Comparison of ENCODE assay signal across 10 cellular contexts in genomic region chr17:5832886-5833285, GRCh38.
DNase-seq lines count a peak whose midpoint lies in the region; ATAC-seq, FAIRE-seq and TF ChIP-seq lines count a peak whose summit lies in the region.
"Had no signal": no experiment of that assay in that cellular context is flagged by ENCODE, and none has a peak within 500 bp of the region (broad histone marks: within the 10 kb centered on the region; RNA-seq: fewer than 3 reads in every experiment).

No MANE protein-coding gene starts in this region.

- H3K27me3 Mint-ChIP-seq in CD4-positive, alpha-beta T cell = no peaks in the 10 kb centered on the region
- H3K27me3 Mint-ChIP-seq in WTC11 (ENCODE audit: low read depth) = no peaks in the 10 kb centered on the region; the same call in 1 of the 2 replicates
- peaks cover 11% of the 10 kb centered on the region for H3K27me3 Mint-ChIP-seq in activated naive CD8-positive, alpha-beta T cell treated with anti-CD3 and anti-CD28 coated beads for 36 hours

- no peak overlapping the region for H2BK15ac ChIP-seq in IMR-90 (ENCODE audit: low read depth, low read length)

- no peak overlapping the region for H3K18ac ChIP-seq in IMR-90 (ENCODE audit: low read depth, low read length)

- no peak for TF ChIP-seq POLR2A in IMR-90 (IDR thresholded peaks at IDR 0.05; ENCODE audit: low read depth, low read length)

- peak overlapping the region; percentile 47 for H3K27ac Mint-ChIP-seq in CD4-positive, alpha-beta T cell
- peak overlapping the region; percentile 98 for H3K27ac Mint-ChIP-seq in WTC11
- no peak overlapping the region for H3K27ac Mint-ChIP-seq in activated naive CD8-positive, alpha-beta T cell treated with anti-CD3 and anti-CD28 coated beads for 36 hours

- no peaks in the 10 kb centered on the region for H3K27me3 ChIP-seq in CD4-positive, alpha-beta T cell (ENCODE audit: control insufficient read depth, insufficient read depth, low read length)
- no peaks in the 10 kb centered on the region for H3K27me3 ChIP-seq in IMR-90 (ENCODE audit: control insufficient read depth, insufficient read depth, low read length)

- dilution Hi-C loops in IMR-90 (cut with HindIII; ENCODE audit: low sequenced_read_pairs, unreplicated experiment) = no loop called here

- no peak for TF ChIP-seq RAD21 in IMR-90 (IDR thresholded peaks at IDR 0.05; ENCODE audit: low read length)

- no peak overlapping the region; the same call in 1 of the 2 replicates for H3K4me2 ChIP-seq in IMR-90 (ENCODE audit: low read depth, low read length)

- no peak for DNase-seq in CD4-positive, alpha-beta T cell
- DNase-seq in IMR-90 (peak; percentile 83), WTC11 (ENCODE audit: low spot score) (no peak), GM03348 (ENCODE audit: low spot score) (no peak), Right ventricle myocardium superior (no peak)
- DNase-seq in activated CD8-positive, alpha-beta memory T cell treated with anti-CD3 and anti-CD28 coated beads, Interleukin-2, amount 50 U/mL, for 48 hours = no peak
- no peak for DNase-seq in activated naive CD8-positive, alpha-beta T cell treated with anti-CD3 and anti-CD28 coated beads for 36 hours
- DNase-seq: activated CD8-positive, alpha-beta memory T cell treated with anti-CD3 and anti-CD28 coated beads, Interleukin-2, amount 50 U/mL, for 4 hours had no signal

- no peak overlapping the region for H3K27ac ChIP-seq in CD4-positive, alpha-beta T cell (ENCODE audit: low read depth, low read length)
- H3K27ac ChIP-seq in IMR-90 (ENCODE audit: insufficient read depth, low read length) = no peak overlapping the region

- no peak overlapping the region for H2BK20ac ChIP-seq in IMR-90 (ENCODE audit: low read depth, low read length)

- no peak overlapping the region for H3K4me3 Mint-ChIP-seq in CD4-positive, alpha-beta T cell
- peak overlapping the region; percentile 32 for H3K4me3 Mint-ChIP-seq in WTC11
- H3K4me3 Mint-ChIP-seq in activated naive CD8-positive, alpha-beta T cell treated with anti-CD3 and anti-CD28 coated beads for 36 hours = no peak overlapping the region

- H4K20me1 ChIP-seq in IMR-90 (ENCODE audit: insufficient read depth, low read length) = no peaks in the 10 kb centered on the region

- peak; percentile 43 for FAIRE-seq in islet of Langerhans (lab: Jason Lieb, UNC)

- no peaks in the 10 kb centered on the region for H3K9me3 ChIP-seq in CD4-positive, alpha-beta T cell (ENCODE audit: control insufficient read depth, low read length)
- no peaks in the 10 kb centered on the region for H3K9me3 ChIP-seq in IMR-90 (ENCODE audit: control insufficient read depth, insufficient read depth, low read length)

- no peaks in the 10 kb centered on the region for H3K9me3 Mint-ChIP-seq in CD4-positive, alpha-beta T cell
- peaks cover 15% of the 10 kb centered on the region for H3K9me3 Mint-ChIP-seq in WTC11
- H3K9me3 Mint-ChIP-seq in activated naive CD8-positive, alpha-beta T cell treated with anti-CD3 and anti-CD28 coated beads for 36 hours = no peaks in the 10 kb centered on the region

- POLR2A ChIA-PET in CD4-positive, alpha-beta T cell (lab: Charles Lee) = no interaction called here
- POLR2A ChIA-PET in IMR-90 (lab: Charles Lee; ENCODE audit: unreplicated experiment) (no interaction called here), WTC11 (lab: Charles Lee) (no interaction called here)

- peak; percentile 37 for ATAC-seq in CD4-positive, alpha-beta T cell (ENCODE audit: poor library complexity)
- ATAC-seq in IMR-90 (ENCODE audit: low read depth) (peak; percentile 76), WTC11 (peak; percentile 91), Right ventricle myocardium superior (ENCODE audit: poor library complexity) (no peak)
- ATAC-seq: Right ventricle myocardium inferior had no signal

- H3K14ac ChIP-seq in IMR-90 (replicated peaks; ENCODE audit: low read depth, low read length) = no peak overlapping the region

- H2BK5ac ChIP-seq in IMR-90 (ENCODE audit: low read depth, low read length, poor library complexity, severe bottlenecking) = no peak overlapping the region

- CTCF ChIA-PET in CD4-positive, alpha-beta T cell (lab: Charles Lee) = no interaction called here
- CTCF ChIA-PET in IMR-90 (lab: Yijun Ruan, JAX) (no interaction called here), WTC11 (lab: Charles Lee) (interaction anchor here (1.7 to 2.0 kb wide), 2 partner anchors 39 to 236 kb away, joined by 4 to 6 read pairs; no protein-coding TSS in a partner anchor)

- H3K56ac ChIP-seq in IMR-90 (ENCODE audit: extremely low read depth, insufficient read depth, low read length) = no peak overlapping the region

- no peak overlapping the region for H2AK5ac ChIP-seq in IMR-90 (ENCODE audit: low read depth, low read length)

- no peak overlapping the region for H2AK9ac ChIP-seq in IMR-90 (replicated peaks; ENCODE audit: low read depth, low read length, poor library complexity)

- no peak overlapping the region for H2BK120ac ChIP-seq in IMR-90 (ENCODE audit: low read depth, low read length)

- no peaks in the 10 kb centered on the region for H3K79me1 ChIP-seq in IMR-90 (ENCODE audit: low read depth in 1 of 2, low read length in 2 of 2)

- no peak overlapping the region for H4K8ac ChIP-seq in IMR-90 (ENCODE audit: low read depth in 2 of 2, low read length in 2 of 2)

- H4K5ac ChIP-seq in IMR-90 (ENCODE audit: low read depth, low read length) = no peak overlapping the region

- WGBS in IMR-90 (ENCODE audit: extremely low coverage in 2 of 2, insufficient read length in 1 of 2), 2 experiments = no CpG with 5 or more reads among the region's 1 CpG

- no peak overlapping the region for H3K9ac ChIP-seq in IMR-90 (ENCODE audit: low read depth, low read length)

- no peak for TF ChIP-seq CTCF in CD4-positive, alpha-beta T cell (IDR thresholded peaks at IDR 0.05)
- TF ChIP-seq CTCF in IMR-90 (conservative IDR thresholded peaks at IDR 0.05; ENCODE audit: low read depth, low read length) (no peak), WTC11 (IDR thresholded peaks at IDR 0.05) (no peak)

- in situ Hi-C loops in IMR-90 (cut with MboI; ENCODE audit: low sequenced_read_pairs) = no loop called here

- no peaks in the 10 kb centered on the region for H3K36me3 Mint-ChIP-seq in CD4-positive, alpha-beta T cell (ENCODE audit: low read depth)
- H3K36me3 Mint-ChIP-seq in WTC11 = 0 out of 2 replicates have a peak, but pooled peaks cover 4% of the 10 kb centered on the region
- H3K36me3 Mint-ChIP-seq in activated naive CD8-positive, alpha-beta T cell treated with anti-CD3 and anti-CD28 coated beads for 36 hours = no peaks in the 10 kb centered on the region

- intact Hi-C loops in CD4-positive, alpha-beta T cell (cut with DNase I, micrococcal nuclease) = no loop called here
- intact Hi-C loops in IMR-90 (cut with micrococcal nuclease) = loop anchor here (10.0 kb wide), 1 partner anchor 582 kb away; no protein-coding TSS in a partner anchor
- intact Hi-C loops in Right ventricle myocardium superior (cut with DNase I) = no loop called here

- H3K4ac ChIP-seq in IMR-90 (ENCODE audit: low read depth, low read length) = no peak overlapping the region

- peaks cover 9% of the 10 kb centered on the region for H3K4me1 Mint-ChIP-seq in CD4-positive, alpha-beta T cell (ENCODE audit: low read depth)
- peaks cover 44% of the 10 kb centered on the region for H3K4me1 Mint-ChIP-seq in WTC11
- H3K4me1 Mint-ChIP-seq in activated naive CD8-positive, alpha-beta T cell treated with anti-CD3 and anti-CD28 coated beads for 36 hours = peaks cover 10% of the 10 kb centered on the region

- H3K9me1 ChIP-seq in IMR-90 (ENCODE audit: insufficient read depth, low read length) = no peaks in the 10 kb centered on the region

- H3K4me3 ChIP-seq in IMR-90 (ENCODE audit: insufficient read depth, low read depth, low read length) = no peak overlapping the region

- H4K91ac ChIP-seq in IMR-90 (ENCODE audit: insufficient read depth, low read depth, low read length) = no peak overlapping the region

- peaks cover 3% of the 10 kb centered on the region; the same call in 1 of the 2 replicates for H3K4me1 ChIP-seq in IMR-90 (ENCODE audit: control insufficient read depth, insufficient read depth, low read length)

- no peak overlapping the region for H2AFZ ChIP-seq in IMR-90 (replicated peaks; ENCODE audit: low read length, poor library complexity)

- H3K23ac ChIP-seq in IMR-90 (ENCODE audit: low read depth, low read length) = no peak overlapping the region

- no TSS peak for BruUV-seq in IMR-90 (replicated peaks; lab: Mats Ljungman, UMichigan)

- no peaks in the 10 kb centered on the region for H3K36me3 ChIP-seq in IMR-90 (ENCODE audit: control insufficient read depth, insufficient read depth, low read length)

TF ChIP-seq in IMR-90, 13 proteins besides CTCF, POLR2A, EP300 and RAD21:
- TF ChIP-seq RFX5 (IDR thresholded peaks at IDR 0.05; ENCODE audit: low read depth, low read length) = no peak
- TF ChIP-seq CEBPB (IDR thresholded peaks at IDR 0.05; ENCODE audit: low read depth, low read length) = 0 out of 2 replicates have a peak, but pooled peaks have one; percentile 13
- 0 out of 2 replicates have a peak, but pooled peaks have one; percentile 25 for TF ChIP-seq FOS (IDR thresholded peaks at IDR 0.05; ENCODE audit: low read depth, low read length)
- TF ChIP-seq SMC3 (IDR thresholded peaks at IDR 0.05; ENCODE audit: low read depth, low read length) = no peak

TF ChIP-seq in WTC11, 78 proteins besides CTCF, POLR2A, EP300 and RAD21:
- no peak for TF ChIP-seq ZNF396 (CRISPR knock-in tag; IDR thresholded peaks at IDR 0.05; ENCODE audit: borderline replicate concordance)
- peak; percentile 68; the same call in 1 of the 2 replicates for TF ChIP-seq FOXK1 (CRISPR knock-in tag; IDR thresholded peaks at IDR 0.05)
- TF ChIP-seq, protein P1, sequence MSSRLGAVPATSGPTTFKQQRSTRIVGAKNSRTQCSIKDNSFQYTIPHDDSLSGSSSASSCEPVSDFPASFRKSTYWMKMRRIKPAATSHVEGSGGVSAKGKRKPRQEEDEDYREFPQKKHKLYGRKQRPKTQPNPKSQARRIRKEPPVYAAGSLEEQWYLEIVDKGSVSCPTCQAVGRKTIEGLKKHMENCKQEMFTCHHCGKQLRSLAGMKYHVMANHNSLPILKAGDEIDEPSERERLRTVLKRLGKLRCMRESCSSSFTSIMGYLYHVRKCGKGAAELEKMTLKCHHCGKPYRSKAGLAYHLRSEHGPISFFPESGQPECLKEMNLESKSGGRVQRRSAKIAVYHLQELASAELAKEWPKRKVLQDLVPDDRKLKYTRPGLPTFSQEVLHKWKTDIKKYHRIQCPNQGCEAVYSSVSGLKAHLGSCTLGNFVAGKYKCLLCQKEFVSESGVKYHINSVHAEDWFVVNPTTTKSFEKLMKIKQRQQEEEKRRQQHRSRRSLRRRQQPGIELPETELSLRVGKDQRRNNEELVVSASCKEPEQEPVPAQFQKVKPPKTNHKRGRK (CRISPR knock-in tag; IDR thresholded peaks at IDR 0.05; ENCODE audit: borderline replicate concordance) = no peak
TF ChIP-seq in WTC11: peak in this region for 1.
